In the genomic region with DNA sequence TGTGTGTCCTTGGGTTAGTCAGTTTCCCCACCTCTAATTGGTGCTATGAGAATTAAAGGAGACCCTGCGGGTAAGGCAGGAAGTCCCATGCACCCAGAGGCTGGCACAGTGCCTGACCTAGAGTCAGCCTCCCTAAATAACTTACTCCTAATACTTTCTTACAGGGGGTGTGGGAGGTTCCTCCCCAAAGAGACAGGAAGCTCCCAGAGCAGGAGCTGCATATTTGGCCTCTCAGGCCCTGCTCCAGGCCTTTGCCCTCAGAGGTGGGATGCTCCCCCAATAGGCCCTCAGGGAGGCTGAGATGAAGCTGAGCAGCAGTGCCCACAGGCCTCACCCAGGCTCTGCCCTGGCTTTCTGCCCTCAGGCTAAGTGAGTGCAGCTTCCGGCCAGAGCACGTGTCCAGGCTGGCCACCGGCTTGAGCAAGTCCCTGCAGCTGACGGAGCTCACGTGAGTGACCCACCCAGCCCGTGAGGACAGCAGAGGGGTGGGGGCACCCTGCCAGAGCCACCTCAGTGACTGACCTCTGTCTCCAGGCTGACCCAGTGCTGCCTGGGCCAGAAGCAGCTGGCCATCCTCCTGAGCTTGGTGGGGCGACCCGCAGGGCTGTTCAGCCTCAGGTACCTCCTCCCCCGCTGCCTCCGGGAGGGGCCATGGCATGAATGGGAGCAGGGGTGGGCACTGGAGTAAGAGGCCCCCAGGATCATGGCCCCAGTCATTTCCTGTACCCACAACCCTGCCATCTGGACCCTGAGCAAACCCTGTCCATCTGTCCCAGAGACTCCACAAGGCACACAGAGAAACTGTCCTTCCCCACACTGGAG, we compare ENCODE assay signal across 8 cellular contexts. TPM values are rescaled to one million over a fixed set of nuclear protein-coding genes. Genes with fewer than 3 reads are reported as not detected.
DNase-seq lines count a peak whose midpoint lies in the region; ATAC-seq and TF ChIP-seq lines count a peak whose summit lies in the region.

No MANE protein-coding gene starts in this region.

- H3K79me2 ChIP-seq in parathyroid adenoma = no peaks in the 10 kb centered on the region

- H3K27ac ChIP-seq in parathyroid adenoma = peak overlapping the region; percentile 56
- H3K27ac ChIP-seq in colonic mucosa = no peak overlapping the region

- no peak for TF ChIP-seq CTCF in parathyroid adenoma (IDR thresholded peaks at IDR 0.05)
- no peak for TF ChIP-seq CTCF in colonic mucosa (IDR thresholded peaks at IDR 0.05)

- DNase-seq in EH (ENCODE audit: low read depth) (peak; percentile 84), RPMI7951 (ENCODE audit: low read depth) (peak; percentile 89), fibroblast of gingiva (ENCODE audit: low read depth) (peak; percentile 85), colonic mucosa (no peak)
- DNase-seq in effector CD8-positive, alpha-beta T cell (lab: John Stamatoyannopoulos, UW) = no peak

- intact Hi-C loops in colonic mucosa (cut with DNase I) = no loop called here

- peak overlapping the region; percentile 68 for H2AFZ ChIP-seq in parathyroid adenoma

- H3K27me3 ChIP-seq in parathyroid adenoma (ENCODE audit: control insufficient read depth, insufficient read depth, low read length) (no peaks in the 10 kb centered on the region), colonic mucosa (no peaks in the 10 kb centered on the region)

- H3K36me3 ChIP-seq in parathyroid adenoma (ENCODE audit: control insufficient read depth, insufficient read depth, low read length) (no peaks in the 10 kb centered on the region), colonic mucosa (no peaks in the 10 kb centered on the region)

- no peak for ATAC-seq in activated CD4-positive, CD25-positive, alpha-beta regulatory T cell treated with anti-CD3 and anti-CD28 coated beads, Interleukin-2, amount 50 U/mL, for 24 hours
- no peak for ATAC-seq in HG03135 (IDR thresholded peaks at IDR 0.05; ENCODE audit: unreplicated experiment)

- no peaks in the 10 kb centered on the region for H3K9me3 ChIP-seq in parathyroid adenoma (ENCODE audit: control insufficient read depth, low read length)
- no peaks in the 10 kb centered on the region for H3K9me3 ChIP-seq in colonic mucosa

- no peak overlapping the region for H3K9ac ChIP-seq in parathyroid adenoma
- H3K9ac ChIP-seq in colonic mucosa (ENCODE audit: low read depth in 2 of 2, low read length in 2 of 2) = peak overlapping the region in 1 of 2 donors; percentile 24

- H3K4me2 ChIP-seq in parathyroid adenoma (ENCODE audit: low read length) = no peak overlapping the region

- H3K4me1 ChIP-seq in parathyroid adenoma (no peaks in the 10 kb centered on the region), colonic mucosa (no peaks in the 10 kb centered on the region)

- no peak overlapping the region for H3K4me3 ChIP-seq in parathyroid adenoma (ENCODE audit: low read depth, low read length)
- no peak overlapping the region for H3K4me3 ChIP-seq in colonic mucosa

RNA-seq across cellular contexts. Expression of a gene that starts 31.1 kb away (rescaled TPM):
- total RNA-seq in RPMI7951 (2014; rRNA removed; shearing (Covaris generic)) = 61.8 and 93.1 TPM in 2 replicates
- 10 to 100 TPM; 38.6 to 53.3 TPM for total RNA-seq in colonic mucosa

Comparison
In these comparisons a context has a peak if more than half of its experiments do, and no peak if none do; other contexts are left out.
1. DNase-seq: peak in EH (single experiment), RPMI7951 (single experiment) and fibroblast of gingiva (single experiment); none in effector CD8-positive, alpha-beta T cell (single experiment) and colonic mucosa (single experiment).